In the genomic region with DNA sequence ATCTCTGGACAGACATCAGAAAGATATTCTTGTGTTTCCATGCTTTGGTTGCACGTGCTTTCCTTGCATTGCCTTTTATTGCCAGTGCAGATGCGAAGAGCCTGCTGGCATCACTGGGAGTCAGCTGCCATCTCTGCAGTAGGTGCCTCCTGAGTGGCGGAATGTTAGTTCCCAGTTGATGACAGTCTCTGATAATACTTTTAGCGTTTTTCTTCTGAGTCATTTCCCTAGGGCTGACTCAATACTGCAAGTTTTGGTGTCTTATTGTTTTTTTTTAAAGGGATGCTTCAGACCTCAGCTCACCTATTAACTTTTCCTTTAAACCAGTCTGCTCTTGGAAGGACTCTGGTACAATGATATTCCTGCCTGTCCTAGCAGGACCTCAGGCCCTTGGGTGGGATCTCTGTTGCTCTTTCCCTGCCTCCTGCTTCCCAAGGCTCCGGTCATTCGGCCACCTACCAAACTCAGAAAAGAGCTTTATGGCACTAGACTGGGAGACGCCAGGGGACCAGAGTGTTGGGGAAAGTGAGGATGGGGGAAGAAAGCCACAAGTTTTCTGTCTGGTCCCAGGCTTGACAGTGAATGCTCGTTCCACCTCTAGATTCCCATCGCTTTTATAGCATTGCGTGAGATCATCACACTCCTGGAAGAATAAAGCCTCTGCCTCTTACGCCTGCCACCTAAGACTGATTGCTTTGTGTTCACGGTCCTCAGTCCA, we compare ENCODE assay signal across 12 cellular contexts.
DNase-seq lines count a peak whose midpoint lies in the region; ATAC-seq and TF ChIP-seq lines count a peak whose summit lies in the region.
"Had no signal": no experiment of that assay in that cellular context is flagged by ENCODE, and none has a peak within 500 bp of the region (broad histone marks: within the 10 kb centered on the region; RNA-seq: fewer than 3 reads in every experiment).

No MANE protein-coding gene starts in this region.

- DNase-seq in GM23338 (ENCODE audit: low spot score) (no peak), PC-3 (peak; percentile 96), epidermal melanocyte (ENCODE audit: insufficient read length, low spot score) (peak; percentile 27), renal cortical epithelial cell (ENCODE audit: low read depth) (peak; percentile 87), ovary (no peak)
- DNase-seq in stimulated activated CD4-positive, alpha-beta T cell treated with anti-CD3 and anti-CD28 coated beads, Interleukin-12 subunit alpha, Interleukin-12 subunit beta, amount 100 ng/mL, for 4 hours, result no peak
- DNase-seq: activated T-cell treated with anti-CD3 and anti-CD28 coated beads, Interleukin-2, amount 50 U/mL, for 24 hours; H7; stimulated activated naive CD8-positive, alpha-beta T cell treated with anti-CD3 and anti-CD28 coated beads, Interleukin-15, amount 100 ng/mL, for 72 hours had no signal

- H3K27me3 Mint-ChIP-seq in GM23338 (ENCODE audit: insufficient read depth, low read depth, poor library complexity), result no peaks in the 10 kb centered on the region
- H3K27me3 Mint-ChIP-seq: activated T-cell treated with anti-CD3 and anti-CD28 coated beads, Interleukin-2, amount 50 U/mL, for 24 hours; dendritic cell treated with granulocyte-macrophage colony-stimulating factor and Interleukin-4, amounts not matched to agents 40 ng/mL and 50 ng/mL, for 4 days; stimulated activated naive CD8-positive, alpha-beta T cell treated with anti-CD3 and anti-CD28 coated beads, Interleukin-15, amount 100 ng/mL, for 72 hours had no signal

- no peaks in the 10 kb centered on the region for H3K27me3 ChIP-seq in GM23338 (ENCODE audit: insufficient read depth)
- H3K27me3 ChIP-seq in PC-3 (ENCODE audit: low read length), result no peaks in the 10 kb centered on the region
- no peaks in the 10 kb centered on the region for H3K27me3 ChIP-seq in ovary

- H3K4me2 ChIP-seq in GM23338, result no peak overlapping the region
- peak overlapping the region; percentile 51 for H3K4me2 ChIP-seq in PC-3 (ENCODE audit: low read length)

- H3K27ac ChIP-seq in GM23338 (ENCODE audit: low read depth) (no peak overlapping the region), PC-3 (ENCODE audit: low read length) (peak overlapping the region; percentile 61), ovary (no peak overlapping the region)

- H3K79me2 ChIP-seq in GM23338 (replicated peaks; ENCODE audit: insufficient read depth) (no peaks in the 10 kb centered on the region), PC-3 (ENCODE audit: low read length) (no peaks in the 10 kb centered on the region)

- H3K9me2 ChIP-seq in GM23338 (ENCODE audit: insufficient read depth) (no peaks in the 10 kb centered on the region; the same call in 1 of the 2 replicates), PC-3 (replicated peaks; ENCODE audit: low read length) (no peaks in the 10 kb centered on the region)

- H3K4me3 Mint-ChIP-seq in GM23338, result no peak overlapping the region
- H3K4me3 Mint-ChIP-seq: activated T-cell treated with anti-CD3 and anti-CD28 coated beads, Interleukin-2, amount 50 U/mL, for 24 hours; dendritic cell treated with granulocyte-macrophage colony-stimulating factor and Interleukin-4, amounts not matched to agents 40 ng/mL and 50 ng/mL, for 4 days; nephron; stimulated activated naive CD8-positive, alpha-beta T cell treated with anti-CD3 and anti-CD28 coated beads, Interleukin-15, amount 100 ng/mL, for 72 hours had no signal

- H3K9me3 ChIP-seq in PC-3 (ENCODE audit: low read length), result no peaks in the 10 kb centered on the region
- no peaks in the 10 kb centered on the region for H3K9me3 ChIP-seq in ovary

- H4K20me1 ChIP-seq in GM23338 (replicated peaks; ENCODE audit: insufficient read depth) (no peaks in the 10 kb centered on the region), PC-3 (ENCODE audit: low read length) (no peaks in the 10 kb centered on the region)

- ATAC-seq in GM23338 (no peak), PC-3 (peak; percentile 91), HG03521 (IDR thresholded peaks at IDR 0.05; ENCODE audit: unreplicated experiment) (no peak)

- H3F3A ChIP-seq in GM23338 (replicated peaks; ENCODE audit: low read depth), result no peaks in the 10 kb centered on the region
- no peaks in the 10 kb centered on the region for H3F3A ChIP-seq in PC-3 (ENCODE audit: low read length, unreplicated experiment)

- H3K36me3 Mint-ChIP-seq in GM23338 (ENCODE audit: low read depth), result no peaks in the 10 kb centered on the region

- no peak for TF ChIP-seq EP300 in ovary (IDR thresholded peaks at IDR 0.05)

- POLR2A ChIA-PET in PC-3 (lab: Charles Lee; ENCODE audit: unreplicated experiment), result no interaction called here

- H2AFZ ChIP-seq in GM23338 (peak overlapping the region; percentile 47; the same call in 1 of the 2 replicates), PC-3 (ENCODE audit: low read length) (peak overlapping the region; percentile 53)

- H3K27ac Mint-ChIP-seq in GM23338, result no peak overlapping the region
- H3K27ac Mint-ChIP-seq: activated T-cell treated with anti-CD3 and anti-CD28 coated beads, Interleukin-2, amount 50 U/mL, for 24 hours; dendritic cell treated with granulocyte-macrophage colony-stimulating factor and Interleukin-4, amounts not matched to agents 40 ng/mL and 50 ng/mL, for 4 days; nephron had no signal

- CTCF ChIA-PET in PC-3 (lab: Charles Lee), result no interaction called here

- no peaks in the 10 kb centered on the region for H3K9me3 Mint-ChIP-seq in GM23338
- H3K9me3 Mint-ChIP-seq: activated T-cell treated with anti-CD3 and anti-CD28 coated beads, Interleukin-2, amount 50 U/mL, for 24 hours; dendritic cell treated with granulocyte-macrophage colony-stimulating factor and Interleukin-4, amounts not matched to agents 40 ng/mL and 50 ng/mL, for 4 days; nephron; stimulated activated naive CD8-positive, alpha-beta T cell treated with anti-CD3 and anti-CD28 coated beads, Interleukin-15, amount 100 ng/mL, for 72 hours had no signal

- intact Hi-C loops in PC-3 (cut with micrococcal nuclease), result loop anchor here (1.0 to 10.0 kb wide), 3 partner anchors 44 to 276 kb away; no protein-coding TSS in a partner anchor
- intact Hi-C loops in ovary (cut with DNase I), result no loop called here

- H3K9ac ChIP-seq in PC-3 (ENCODE audit: low read length), result peak overlapping the region; percentile 18; the same call in 1 of the 2 replicates

- TF ChIP-seq CTCF in GM23338 (conservative IDR thresholded peaks at IDR 0.05; ENCODE audit: low read depth in 2 of 2) (no peak), PC-3 (conservative IDR thresholded peaks at IDR 0.05; ENCODE audit: low read depth, low read length) (no peak), ovary (IDR thresholded peaks at IDR 0.05) (no peak)

- H3K4me1 ChIP-seq in GM23338 (ENCODE audit: insufficient read depth) (no peaks in the 10 kb centered on the region), PC-3 (ENCODE audit: insufficient read depth, low read length) (peaks cover 22% of the 10 kb centered on the region), ovary (ENCODE audit: insufficient read depth) (no peaks in the 10 kb centered on the region)

- H3K36me3 ChIP-seq in GM23338 (ENCODE audit: insufficient read depth) (no peaks in the 10 kb centered on the region), PC-3 (ENCODE audit: low read depth, low read length) (no peaks in the 10 kb centered on the region), ovary (no peaks in the 10 kb centered on the region)

- TF ChIP-seq POLR2A in ovary (IDR thresholded peaks at IDR 0.05), result no peak

- TSS peak; percentile 92 for BruUV-seq in PC-3 (replicated peaks; lab: Mats Ljungman, UMichigan)

- no peaks in the 10 kb centered on the region for H3K4me1 Mint-ChIP-seq in GM23338
- H3K4me1 Mint-ChIP-seq: nephron; stimulated activated naive CD8-positive, alpha-beta T cell treated with anti-CD3 and anti-CD28 coated beads, Interleukin-15, amount 100 ng/mL, for 72 hours had no signal

- WGBS in ovary, 3 donors, result 88 to 89% (median 89%) methylated on average over 12 of the region's 12 CpGs

- H3K4me3 ChIP-seq in GM23338 (no peak overlapping the region), PC-3 (ENCODE audit: low read length) (no peak overlapping the region), ovary (no peak overlapping the region)

TF ChIP-seq in GM23338, 12 proteins besides CTCF, POLR2A, EP300 and RAD21:
- TF ChIP-seq ZNF331 (CRISPR knock-in tag; IDR thresholded peaks at IDR 0.05; ENCODE audit: low read depth) (no peak), EZH2phosphoT487 (IDR thresholded peaks at IDR 0.05; ENCODE audit: unreplicated experiment) (no peak), NANOG (IDR thresholded peaks at IDR 0.05; ENCODE audit: borderline replicate concordance) (no peak), CREB1 (CRISPR knock-in tag; IDR thresholded peaks at IDR 0.05; ENCODE audit: low read depth) (no peak), STAT1 (IDR thresholded peaks at IDR 0.05; ENCODE audit: unreplicated experiment) (no peak)
- TF ChIP-seq, protein P1, sequence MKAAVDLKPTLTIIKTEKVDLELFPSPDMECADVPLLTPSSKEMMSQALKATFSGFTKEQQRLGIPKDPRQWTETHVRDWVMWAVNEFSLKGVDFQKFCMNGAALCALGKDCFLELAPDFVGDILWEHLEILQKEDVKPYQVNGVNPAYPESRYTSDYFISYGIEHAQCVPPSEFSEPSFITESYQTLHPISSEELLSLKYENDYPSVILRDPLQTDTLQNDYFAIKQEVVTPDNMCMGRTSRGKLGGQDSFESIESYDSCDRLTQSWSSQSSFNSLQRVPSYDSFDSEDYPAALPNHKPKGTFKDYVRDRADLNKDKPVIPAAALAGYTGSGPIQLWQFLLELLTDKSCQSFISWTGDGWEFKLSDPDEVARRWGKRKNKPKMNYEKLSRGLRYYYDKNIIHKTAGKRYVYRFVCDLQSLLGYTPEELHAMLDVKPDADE (IDR thresholded peaks at IDR 0.05), result no peak

Comparison
In these comparisons a context has a peak if more than half of its experiments do, and no peak if none do; other contexts are left out.
1. DNase-seq: peak in PC-3 (single experiment), epidermal melanocyte (single experiment) and renal cortical epithelial cell (single experiment); none in GM23338 (single experiment), stimulated activated CD4-positive, alpha-beta T cell treated with anti-CD3 and anti-CD28 coated beads, Interleukin-12 subunit alpha, Interleukin-12 subunit beta, amount 100 ng/mL, for 4 hours (single experiment) and ovary (0 of 5).